In genomic region chr3:47475570-47476329, GRCh38 we compare ENCODE assay signal across 8 cellular contexts. TPM values are rescaled to one million over a fixed set of nuclear protein-coding genes. Genes with fewer than 3 reads are reported as not detected.
A peak's percentile ranks its signal among the peaks of the same experiment; 100 is the strongest.
DNase-seq lines count a peak whose midpoint lies in the region; ATAC-seq and TF ChIP-seq lines count a peak whose summit lies in the region.

Gene SCAP (minus strand): TSS chr3:47475941. CDS start chr3:47442993, 32,948 bp downstream.

- intact Hi-C loops in left ventricle myocardium superior (cut with micrococcal nuclease) (loop anchor here (10.0 kb wide), 1 partner anchor 51 kb away; no protein-coding TSS in a partner anchor), psoas muscle (cut with DNase I) (loop anchor here (1.0 to 2.0 kb wide), 3 partner anchors 33 to 55 kb away; no protein-coding TSS in a partner anchor)

- H3K36me3 Mint-ChIP-seq in T-helper 17 cell (ENCODE audit: low read depth): no peaks in the 10 kb centered on the region

- WGBS in psoas muscle, 3 donors: 1 to 3% (median 2%) methylated on average over 48 to 87 of the region's 88 CpGs
- 3% methylated on average over 88 of the region's 88 CpGs for WGBS in urinary bladder

- ATAC-seq in GM18498 (IDR thresholded peaks at IDR 0.05; ENCODE audit: unreplicated experiment) (peak; percentile 91), HG02852 (IDR thresholded peaks at IDR 0.05; ENCODE audit: unreplicated experiment) (peak; percentile 82), T-helper 17 cell (peak; percentile 94), left ventricle myocardium superior (peak; percentile 98), psoas muscle (peak; percentile 97 to 98 (median 98))

- H3K4me3 ChIP-seq in psoas muscle: peak within 1 kb of the TSS; percentile 97
- peak within 1 kb of the TSS; percentile 91 for H3K4me3 ChIP-seq in urinary bladder (ENCODE audit: low read depth, low read length)

- no peaks in the 10 kb centered on the region for H3K27me3 ChIP-seq in psoas muscle (ENCODE audit: insufficient read depth in 3 of 3, low read length in 2 of 3)

- H3K27me3 Mint-ChIP-seq in T-helper 17 cell: no peaks in the 10 kb centered on the region

- peaks cover 28% of the 10 kb centered on the region for H3K4me1 Mint-ChIP-seq in T-helper 17 cell

- TF ChIP-seq CTCF in psoas muscle (IDR thresholded peaks at IDR 0.05): peak; percentile 98

- H3K36me3 ChIP-seq in psoas muscle (ENCODE audit: insufficient read depth in 1 of 2, low read depth in 1 of 2): no peaks in the 10 kb centered on the region
- H3K36me3 ChIP-seq in urinary bladder (ENCODE audit: insufficient read depth): no peaks in the 10 kb centered on the region

- H3K4me3 Mint-ChIP-seq in T-helper 17 cell: peak within 1 kb of the TSS; percentile 97

- H3K27ac ChIP-seq in psoas muscle: peak within 1 kb of the TSS; percentile 90
- H3K27ac ChIP-seq in urinary bladder (ENCODE audit: low read depth): peak within 1 kb of the TSS; percentile 73

- peak within 1 kb of the TSS; percentile 89 for H3K27ac Mint-ChIP-seq in T-helper 17 cell

- H3K9me3 ChIP-seq in T-helper 17 cell (ENCODE audit: control insufficient read depth, low read length, poor library complexity, severe bottlenecking): no peaks in the 10 kb centered on the region
- H3K9me3 ChIP-seq in psoas muscle: no peaks in the 10 kb centered on the region

- peak; percentile 56 for DNase-seq in NCI-H1436 (lab: John Stamatoyannopoulos, UW)
- DNase-seq in T-helper 17 cell: peak; percentile 95 to 97 (median 96)
- peak; percentile 46 to 94 (median 83) for DNase-seq in amygdala (lab: John Stamatoyannopoulos, UW)
- peak; percentile 97 for DNase-seq in left ventricle myocardium superior
- DNase-seq in psoas muscle: peak; percentile 94 to 97

- H3K4me1 ChIP-seq in psoas muscle: peaks cover 22% of the 10 kb centered on the region
- peaks cover 4% of the 10 kb centered on the region for H3K4me1 ChIP-seq in urinary bladder (ENCODE audit: insufficient read depth)

RNA-seq across cellular contexts. Expression of gene SCAP, which starts in this region (rescaled TPM):
- 10 to 100 TPM; 78.5 to 81.9 TPM for total RNA-seq in T-helper 17 cell
- 53.0 TPM for total RNA-seq in left ventricle myocardium superior
- 10 to 100 TPM; 34.7 to 47.5 (median 40.7) TPM for total RNA-seq in psoas muscle
- polyA plus RNA-seq in psoas muscle: 10 to 100 TPM; 18.9 to 29.8 (median 20.7) TPM
- 44.5 TPM for total RNA-seq in urinary bladder
- 64.4 TPM for polyA plus RNA-seq in urinary bladder

Comparison
In these comparisons a context has a peak if more than half of its experiments do, and no peak if none do; other contexts are left out.
1. Peak in every context shown above with its lines: DNase-seq, ATAC-seq, H3K4me3 ChIP-seq and H3K27ac ChIP-seq.